In the genomic region with DNA sequence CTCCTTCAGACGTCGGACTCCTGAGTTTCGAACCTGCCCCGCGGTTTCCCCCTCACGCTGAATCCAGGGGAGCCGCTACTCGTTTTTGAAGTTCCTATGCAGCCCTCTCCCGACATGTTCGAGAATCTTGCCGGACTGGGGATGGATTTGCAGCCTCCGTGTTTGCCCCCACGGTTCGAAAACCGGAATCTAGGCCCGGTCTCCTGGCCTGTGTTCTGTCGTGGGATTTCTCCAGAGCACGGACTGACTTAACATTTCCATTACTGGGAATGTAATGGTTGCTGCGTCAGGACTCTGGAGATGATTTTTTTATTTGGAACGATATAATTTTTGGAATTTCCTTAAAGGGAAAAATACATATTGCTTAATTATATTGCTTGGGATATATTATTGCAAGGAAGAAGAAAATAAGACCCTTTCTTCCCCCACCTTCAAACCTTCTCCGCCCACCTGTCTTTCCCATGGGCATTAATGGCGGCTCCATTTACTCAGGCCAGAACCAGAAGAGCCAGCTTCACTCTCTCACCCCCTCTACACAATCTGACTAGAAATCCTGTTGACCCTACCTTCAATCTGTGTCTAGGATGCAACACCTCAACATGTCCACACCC, we compare ENCODE assay signal across 8 cellular contexts. TPM values are rescaled to one million over a fixed set of nuclear protein-coding genes. Genes with fewer than 3 reads are reported as not detected.
DNase-seq lines count a peak whose midpoint lies in the region; ATAC-seq and FAIRE-seq lines count a peak whose summit lies in the region.

No MANE protein-coding gene starts in this region.

- H3K27ac ChIP-seq in temporal lobe (ENCODE audit: low read depth, low read length): peak overlapping the region; percentile 97

- H3K36me3 Mint-ChIP-seq in activated CD4-positive, alpha-beta T cell treated with anti-CD3 and anti-CD28 coated beads, Interleukin-2, amount 10 ng/mL, durations not matched to agents 7 days and 5 days (ENCODE audit: low read depth): peaks cover 24% of the 10 kb centered on the region
- H3K36me3 Mint-ChIP-seq in activated T-helper 17 cell treated with anti-CD3 and anti-CD28 coated beads, Interleukin-2, amount 50 U/mL, for 72 hours (ENCODE audit: low read depth): peaks cover 43% of the 10 kb centered on the region

- H3K4me1 Mint-ChIP-seq in activated CD4-positive, alpha-beta T cell treated with anti-CD3 and anti-CD28 coated beads, Interleukin-2, amount 10 ng/mL, durations not matched to agents 7 days and 5 days: peaks cover 66% of the 10 kb centered on the region
- H3K4me1 Mint-ChIP-seq in activated T-helper 17 cell treated with anti-CD3 and anti-CD28 coated beads, Interleukin-2, amount 50 U/mL, for 72 hours: peaks cover 43% of the 10 kb centered on the region

- CTCF ChIA-PET in activated CD4-positive, alpha-beta T cell treated with anti-CD3 and anti-CD28 coated beads, Interleukin-2, amount 10 ng/mL, durations not matched to agents 7 days and 5 days (lab: Charles Lee): interaction anchor here (0.6 to 1.6 kb wide), 7 partner anchors 12 to 384 kb away, joined by 3 to 5 read pairs (median 3); no protein-coding TSS in a partner anchor

- H3K9me3 Mint-ChIP-seq in activated CD4-positive, alpha-beta T cell treated with anti-CD3 and anti-CD28 coated beads, Interleukin-2, amount 10 ng/mL, durations not matched to agents 7 days and 5 days: no peaks in the 10 kb centered on the region
- no peaks in the 10 kb centered on the region for H3K9me3 Mint-ChIP-seq in activated T-helper 17 cell treated with anti-CD3 and anti-CD28 coated beads, Interleukin-2, amount 50 U/mL, for 72 hours

- DNase-seq in activated CD4-positive, alpha-beta T cell treated with anti-CD3 and anti-CD28 coated beads, Interleukin-2, amount 10 ng/mL, durations not matched to agents 7 days and 5 days: no peak
- DNase-seq in activated CD4-positive, alpha-beta T cell treated with anti-CD3 and anti-CD28 coated beads, Interleukin-2, amount 50 U/mL, for 4 hours: no peak
- DNase-seq in RCC 7860 (ENCODE audit: low spot score) (no peak), NCI-H446 (lab: John Stamatoyannopoulos, UW) (no peak)
- no peak for DNase-seq in activated CD4-positive, alpha-beta T cell treated with anti-CD3 and anti-CD28 coated beads for 48 hours

- ATAC-seq in activated T-helper 17 cell treated with anti-CD3 and anti-CD28 coated beads, Interleukin-2, amount 50 U/mL, for 72 hours (replicated peaks): no peak

- POLR2A ChIA-PET in activated CD4-positive, alpha-beta T cell treated with anti-CD3 and anti-CD28 coated beads, Interleukin-2, amount 10 ng/mL, durations not matched to agents 7 days and 5 days (lab: Charles Lee): interaction anchor here (0.6 to 1.0 kb wide), 4 partner anchors 13 to 380 kb away, joined by 3 to 4 read pairs (median 3); no protein-coding TSS in a partner anchor

- peak overlapping the region; percentile 81 for H3K4me3 Mint-ChIP-seq in activated CD4-positive, alpha-beta T cell treated with anti-CD3 and anti-CD28 coated beads, Interleukin-2, amount 10 ng/mL, durations not matched to agents 7 days and 5 days
- peak overlapping the region; percentile 99 for H3K4me3 Mint-ChIP-seq in activated T-helper 17 cell treated with anti-CD3 and anti-CD28 coated beads, Interleukin-2, amount 50 U/mL, for 72 hours

- peak overlapping the region; percentile 100 for H3K27ac Mint-ChIP-seq in activated CD4-positive, alpha-beta T cell treated with anti-CD3 and anti-CD28 coated beads, Interleukin-2, amount 10 ng/mL, durations not matched to agents 7 days and 5 days
- peak overlapping the region; percentile 72 for H3K27ac Mint-ChIP-seq in activated T-helper 17 cell treated with anti-CD3 and anti-CD28 coated beads, Interleukin-2, amount 50 U/mL, for 72 hours

- no peaks in the 10 kb centered on the region for H3K27me3 Mint-ChIP-seq in activated CD4-positive, alpha-beta T cell treated with anti-CD3 and anti-CD28 coated beads, Interleukin-2, amount 10 ng/mL, durations not matched to agents 7 days and 5 days
- H3K27me3 Mint-ChIP-seq in activated T-helper 17 cell treated with anti-CD3 and anti-CD28 coated beads, Interleukin-2, amount 50 U/mL, for 72 hours: no peaks in the 10 kb centered on the region

- FAIRE-seq in islet of Langerhans (lab: Jason Lieb, UNC) (peak; percentile 86), RCC 7860 (lab: Jason Lieb, UNC) (no peak)

RNA-seq across cellular contexts. Expression of gene MGAT1, which starts 8.5 kb away (rescaled TPM):
- 100 to 1,000 TPM; 136 to 152 TPM for total RNA-seq in activated CD4-positive, alpha-beta T cell treated with anti-CD3 and anti-CD28 coated beads, Interleukin-2, amount 10 ng/mL, durations not matched to agents 7 days and 5 days
- total RNA-seq in activated T-helper 17 cell treated with anti-CD3 and anti-CD28 coated beads, Interleukin-2, amount 50 U/mL, for 72 hours: 100 to 1,000 TPM; 170 to 308 TPM
- 21.4 TPM for total RNA-seq in temporal lobe

RNA-seq across cellular contexts. Expression of gene ZFP62, which starts 50.0 kb away (rescaled TPM):
- 10 to 100 TPM; 35.6 to 36.5 TPM for total RNA-seq in activated CD4-positive, alpha-beta T cell treated with anti-CD3 and anti-CD28 coated beads, Interleukin-2, amount 10 ng/mL, durations not matched to agents 7 days and 5 days
- total RNA-seq in activated T-helper 17 cell treated with anti-CD3 and anti-CD28 coated beads, Interleukin-2, amount 50 U/mL, for 72 hours: 10 to 100 TPM; 16.6 to 20.8 TPM
- total RNA-seq in temporal lobe: 46.7 TPM
